1 cellular context compared by ENCODE assay signal in the genomic region with DNA sequence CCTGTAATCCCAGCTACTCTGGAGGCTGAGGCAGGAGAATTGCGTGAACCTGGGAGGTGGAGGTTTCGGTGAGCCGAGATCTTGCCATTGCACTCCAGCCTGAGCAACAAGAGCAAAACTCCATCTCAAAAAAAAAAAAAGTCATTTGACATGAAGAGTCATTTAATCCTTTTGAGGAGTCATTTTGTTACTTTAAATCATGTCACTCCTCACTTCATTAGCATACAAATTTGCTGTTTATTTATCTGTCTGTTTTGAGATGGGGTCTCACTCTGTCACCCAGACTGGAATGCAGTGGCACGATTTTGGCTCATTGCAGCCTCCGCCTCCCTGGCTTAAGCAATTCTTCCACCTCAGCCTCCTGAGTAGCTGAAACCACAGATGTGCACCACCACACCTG.
TF ChIP-seq lines count a peak whose summit lies in the region.

No MANE protein-coding gene starts in this region.

TF ChIP-seq in K562, 482 proteins besides CTCF, POLR2A, EP300 and RAD21:
- TF ChIP-seq MEIS2 (IDR thresholded peaks at IDR 0.05; ENCODE audit: partially characterized antibody) = peak; percentile 6
